In the genomic region with DNA sequence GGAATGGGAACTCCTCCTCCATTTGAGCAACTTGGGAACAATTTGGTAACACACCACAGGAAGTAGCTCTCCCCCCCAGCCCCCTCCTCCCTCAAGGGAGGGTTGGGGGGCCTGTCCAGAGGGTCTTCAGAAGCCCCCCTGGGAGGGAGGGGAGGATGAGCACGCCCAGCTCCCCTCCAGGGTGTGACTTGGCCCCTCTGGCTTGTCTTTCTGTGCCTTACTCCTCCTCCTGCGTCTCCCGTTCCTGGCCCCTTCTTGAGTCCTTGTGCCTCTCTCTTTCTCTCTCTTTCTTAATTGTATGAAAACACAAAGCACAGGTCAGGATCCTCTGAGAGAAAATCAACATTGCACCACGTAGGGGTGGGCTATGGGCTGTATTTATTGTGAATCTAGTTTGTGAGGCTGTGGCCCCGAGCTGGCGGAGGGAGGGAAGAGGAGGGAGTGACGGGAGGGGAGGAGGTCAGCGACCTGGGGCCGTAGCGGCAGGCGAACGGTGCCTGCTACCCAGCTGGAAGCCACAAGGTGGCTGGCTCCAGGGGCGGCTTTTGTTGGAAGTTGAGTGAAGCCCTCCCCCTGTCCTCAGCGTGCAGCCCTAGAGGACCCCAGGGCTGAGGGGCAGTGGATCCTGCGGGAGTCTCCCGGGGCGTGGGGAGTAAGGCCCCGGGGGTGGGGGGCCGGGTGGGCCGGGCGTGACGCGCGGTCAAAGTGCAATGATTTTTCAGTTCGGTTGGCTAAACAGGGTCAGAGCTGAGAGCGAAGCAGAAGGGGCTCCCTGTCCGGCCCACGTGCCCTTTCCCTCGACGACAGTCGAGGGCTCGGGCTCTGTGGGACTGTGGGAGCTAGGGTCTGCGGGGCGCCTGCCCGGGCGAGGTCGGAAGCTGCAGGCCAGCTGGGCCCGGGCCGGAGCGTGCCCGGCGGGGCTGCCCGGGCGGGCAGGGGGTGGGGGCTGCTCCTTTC, we compare ENCODE assay signal across 8 cellular contexts. TPM values are rescaled to one million over a fixed set of nuclear protein-coding genes. Genes with fewer than 3 reads are reported as not detected.
DNase-seq lines count a peak whose midpoint lies in the region; ATAC-seq, FAIRE-seq and TF ChIP-seq lines count a peak whose summit lies in the region.

No MANE protein-coding gene starts in this region.

- intact Hi-C loops in Calu3 (cut with micrococcal nuclease; ENCODE audit: unreplicated experiment), result no loop called here

- H3K27me3 Mint-ChIP-seq in Calu3 (ENCODE audit: unreplicated experiment) (no peaks in the 10 kb centered on the region), naive B cell (no peaks in the 10 kb centered on the region)

- peaks cover 19% of the 10 kb centered on the region for H3K36me3 Mint-ChIP-seq in Calu3 (ENCODE audit: insufficient read depth, unreplicated experiment)
- peaks cover 9% of the 10 kb centered on the region in 2 donors for H3K36me3 Mint-ChIP-seq in naive B cell

- DNase-seq in Calu3, result no peak
- peak; percentile 50 for DNase-seq in NAMALWA (ENCODE audit: low spot score)
- no peak for DNase-seq in caudate nucleus (lab: John Stamatoyannopoulos, UW)
- DNase-seq in naive B cell, result no peak
- no peak for DNase-seq in stimulated activated CD4-positive, alpha-beta T cell treated with anti-CD3 and anti-CD28 coated beads, Interleukin-2, amount 100 ng/mL, for 48 hours
- DNase-seq in RCC 7860 (ENCODE audit: low spot score), result no peak

- H3K9me3 Mint-ChIP-seq in Calu3 (ENCODE audit: low read depth, unreplicated experiment), result no peaks in the 10 kb centered on the region
- no peaks in the 10 kb centered on the region for H3K9me3 Mint-ChIP-seq in naive B cell

- peak overlapping the region; percentile 55 for H3K27ac ChIP-seq in caudate nucleus (ENCODE audit: low read depth, low read length)

- H3K4me1 Mint-ChIP-seq in Calu3 (ENCODE audit: low read depth, unreplicated experiment) (no peaks in the 10 kb centered on the region), naive B cell (peaks cover 28 to 55% (median 39%) of the 10 kb centered on the region in 3 donors)

- no peak for FAIRE-seq in RCC 7860 (lab: Jason Lieb, UNC)

- no peak overlapping the region for H3K4me3 Mint-ChIP-seq in Calu3 (ENCODE audit: low read depth, unreplicated experiment)
- peak overlapping the region; percentile 89 to 98 (median 97) for H3K4me3 Mint-ChIP-seq in naive B cell

- no TSS peak for BruUV-seq in Calu3 (replicated peaks; lab: Mats Ljungman, UMichigan)

- H3K27ac Mint-ChIP-seq in Calu3 (ENCODE audit: unreplicated experiment) (peak overlapping the region; percentile 29), naive B cell (peak overlapping the region; percentile 86 to 99 (median 96))

- ATAC-seq in naive B cell (ENCODE audit: low read depth in 2 of 2) (no peak), HG03354 (IDR thresholded peaks at IDR 0.05; ENCODE audit: poor library complexity, severe bottlenecking, unreplicated experiment) (no peak), HG03439 (IDR thresholded peaks at IDR 0.05; ENCODE audit: unreplicated experiment) (no peak)

- no peak for TF ChIP-seq CTCF in Calu3 (IDR thresholded peaks at IDR 0.05; ENCODE audit: unreplicated experiment)

- CTCF ChIA-PET in Calu3 (lab: Charles Lee), result interaction anchor here (3.9 kb wide), 1 partner anchor 119 kb away, joined by 35 read pairs; no protein-coding TSS in a partner anchor

RNA-seq across cellular contexts. Expression of gene LYL1, which starts 6.4 kb away (rescaled TPM):
- total RNA-seq in Calu3 (2022), result 0.32 TPM in 1 of 2 replicates, not detected in the other
- polyA plus RNA-seq in naive B cell (ENCODE audit: low read depth in 6 of 6), result 10 to 100 TPM; 39.9 to 88.3 (median 50.8) TPM

RNA-seq across cellular contexts. Expression of gene TRMT1, which starts 20.3 kb away (rescaled TPM):
- 36.5 and 40.2 TPM in 2 replicates for total RNA-seq in Calu3 (2022)
- polyA plus RNA-seq in naive B cell (ENCODE audit: low read depth in 6 of 6), result 10 to 100 TPM; 20.2 to 36.3 (median 24.1) TPM

RNA-seq across cellular contexts. Expression of gene NACC1, which starts 21.9 kb away (rescaled TPM):
- total RNA-seq in Calu3 (2022), result 80.9 and 83.1 TPM in 2 replicates
- 1 to 10 TPM in 2 of 6 donors, under 1 TPM in 4; 0.47 to 1.4 (median 0.67) TPM for polyA plus RNA-seq in naive B cell (ENCODE audit: low read depth in 6 of 6)

RNA-seq across cellular contexts. Expression of gene STX10, which starts 54.0 kb away (rescaled TPM):
- total RNA-seq in Calu3 (2022), result 52.3 and 52.7 TPM in 2 replicates
- 10 to 100 TPM; 48.2 to 84.3 (median 60.0) TPM for polyA plus RNA-seq in naive B cell (ENCODE audit: low read depth in 6 of 6)

RNA-seq across cellular contexts. Expression of gene IER2, which starts 54.0 kb away (rescaled TPM):
- 96.3 and 108 TPM in 2 replicates for total RNA-seq in Calu3 (2022)
- 1,000 to 10,000 TPM in 2 of 6 donors, 100 to 1,000 TPM in 4; 351 to 1,131 (median 562) TPM for polyA plus RNA-seq in naive B cell (ENCODE audit: low read depth in 6 of 6)
